8 cellular contexts compared by ENCODE assay signal in genomic region chr4:82898322-82899243, GRCh38.
DNase-seq lines count a peak whose midpoint lies in the region; ATAC-seq and TF ChIP-seq lines count a peak whose summit lies in the region.

No MANE protein-coding gene starts in this region.

- H3K9ac ChIP-seq in iPS-15b (ENCODE audit: low read depth, low read length) (peak overlapping the region; percentile 80), stomach smooth muscle (ENCODE audit: low read length in 2 of 2) (peak overlapping the region in 1 of 2 donors; percentile 92)

- H3K9me3 ChIP-seq in HAP-1, result no peaks in the 10 kb centered on the region
- no peaks in the 10 kb centered on the region for H3K9me3 ChIP-seq in WERI-Rb-1 (ENCODE audit: severe bottlenecking)
- no peaks in the 10 kb centered on the region for H3K9me3 ChIP-seq in iPS-15b (ENCODE audit: control insufficient read depth, insufficient read depth, low read length)
- no peaks in the 10 kb centered on the region for H3K9me3 ChIP-seq in stomach smooth muscle (ENCODE audit: control insufficient read depth in 2 of 2, low read length in 2 of 2)

- H3K4me3 ChIP-seq in HAP-1 (peak overlapping the region; percentile 65), WERI-Rb-1 (ENCODE audit: low read depth, low read length) (peak overlapping the region; percentile 100), iPS-15b (ENCODE audit: low read depth, low read length) (peak overlapping the region; percentile 96), stomach smooth muscle (ENCODE audit: low read length in 2 of 2) (peak overlapping the region; percentile 94 to 98)

- DNase-seq in CD1c-positive myeloid dendritic cell (ENCODE audit: extremely low spot score), result peak; percentile 68
- no peak for DNase-seq in HAP-1 (ENCODE audit: low spot score in 2 of 2)
- DNase-seq in WERI-Rb-1, result no peak

- in situ Hi-C loops in HAP-1 (cut with MboI; ENCODE audit: low sequenced_read_pairs), result loop anchor here (10.0 kb wide), 1 partner anchor 116 kb away; the partner anchor contains the start of gene LIN54

- TF ChIP-seq CTCF in WERI-Rb-1 (IDR thresholded peaks at IDR 0.05; ENCODE audit: low read depth, low read length), result no peak

- ATAC-seq in HG03159 (IDR thresholded peaks at IDR 0.05; ENCODE audit: unreplicated experiment) (no peak), GM19351 (IDR thresholded peaks at IDR 0.05; ENCODE audit: unreplicated experiment) (no peak), GM18873 (IDR thresholded peaks at IDR 0.05; ENCODE audit: low FRiP score, unreplicated experiment) (no peak)

- no peaks in the 10 kb centered on the region for H3K27me3 ChIP-seq in HAP-1 (ENCODE audit: low read depth)
- no peaks in the 10 kb centered on the region for H3K27me3 ChIP-seq in WERI-Rb-1 (ENCODE audit: insufficient read depth, low read depth, severe bottlenecking)
- no peaks in the 10 kb centered on the region for H3K27me3 ChIP-seq in iPS-15b (ENCODE audit: control insufficient read depth, insufficient read depth, low read length)
- no peaks in the 10 kb centered on the region for H3K27me3 ChIP-seq in stomach smooth muscle (ENCODE audit: control insufficient read depth in 1 of 2, insufficient read depth in 2 of 2, low read length in 2 of 2)

- H3K4me1 ChIP-seq in HAP-1 (peaks cover 10% of the 10 kb centered on the region; the same call in 1 of the 2 replicates), iPS-15b (ENCODE audit: control insufficient read depth, insufficient read depth, low read length) (no peaks in the 10 kb centered on the region), stomach smooth muscle (ENCODE audit: control insufficient read depth, insufficient read depth, low read length) (no peaks in the 10 kb centered on the region)

- H3K27ac ChIP-seq in WERI-Rb-1 (no peak overlapping the region), stomach smooth muscle (ENCODE audit: low read length) (no peak overlapping the region)

- H3K36me3 ChIP-seq in HAP-1 (replicated peaks) (peaks cover 47% of the 10 kb centered on the region), WERI-Rb-1 (peaks cover 58% of the 10 kb centered on the region), iPS-15b (ENCODE audit: control insufficient read depth, insufficient read depth, low read length) (peaks cover 13% of the 10 kb centered on the region), stomach smooth muscle (ENCODE audit: control insufficient read depth in 2 of 2, insufficient read depth in 2 of 2, low read length in 2 of 2) (peaks cover 0 to 9% of the 10 kb centered on the region in 2 donors)
